In the genomic region with DNA sequence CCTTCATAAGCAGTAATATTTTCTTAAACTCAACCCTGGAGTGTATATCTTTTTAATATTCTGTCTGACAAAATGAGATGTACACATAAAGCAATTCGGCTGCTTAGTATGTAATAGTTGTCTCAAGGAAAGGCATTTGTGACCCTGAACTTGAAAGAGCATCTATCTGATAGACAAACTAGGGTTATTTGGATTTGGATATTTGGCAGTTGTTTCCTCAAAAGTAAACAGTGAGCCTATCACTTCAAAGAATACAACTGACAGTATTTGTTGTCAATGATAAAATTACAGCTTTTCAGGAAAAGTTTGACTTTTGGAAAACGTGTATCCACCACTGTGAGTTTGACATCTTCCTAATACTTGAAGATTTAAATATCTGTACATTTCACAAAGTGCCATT, we compare ENCODE assay signal across 26 cellular contexts.
"Had no signal": no experiment of that assay in that cellular context is flagged by ENCODE, and none has a peak within 500 bp of the region (broad histone marks: within the 10 kb centered on the region; RNA-seq: fewer than 3 reads in every experiment).

No MANE protein-coding gene starts in this region.

- ATAC-seq: stimulated activated effector memory CD8-positive, alpha-beta T cell treated with anti-CD3 and anti-CD28 coated beads, Interleukin-12 subunit alpha, Interleukin-12 subunit beta, amount 100 ng/mL, for 72 hours; stimulated activated memory B cell treated with anti-CD40 and anti-IgM and Interleukin-4, amounts not matched to agents 10 μg/mL and 1 μg/mL and 100 μg/mL, for 72 hours; stimulated activated naive B cell treated with anti-CD40 and anti-IgM and Interleukin-4, amounts not matched to agents 10 μg/mL and 1 μg/mL and 100 μg/mL, for 72 hours; stimulated activated naive CD8-positive, alpha-beta T cell treated with anti-CD3 and anti-CD28 coated beads, Interleukin-15, amount 100 ng/mL, for 72 hours; stimulated activated naive CD8-positive, alpha-beta T cell treated with anti-CD3 and anti-CD28 coated beads, Interleukin-15, Interleukin-2, amounts not matched to agents 100 U/mL and 50 U/mL, for 24 hours; upper lobe of right lung had no signal

- H3K4me3 ChIP-seq: stomach, suprapubic skin, testis, thoracic aorta, thyroid gland, tibial artery, tibial nerve, transverse colon, upper lobe of left lung, upper lobe of right lung, uterus, vagina had no signal

- H3K27ac ChIP-seq: stomach, suprapubic skin, testis, thoracic aorta, thyroid gland, tibial artery, tibial nerve, transverse colon, upper lobe of left lung, upper lobe of right lung, uterus, vagina had no signal

- H3K36me3 ChIP-seq: stomach, suprapubic skin, thoracic aorta, thyroid gland, tibial nerve, upper lobe of right lung, uterus had no signal

- H3K27me3 ChIP-seq: stomach, suprapubic skin, testis, thyroid gland, tibial artery, tibial nerve, transverse colon, upper lobe of left lung, upper lobe of right lung, uterus, vagina had no signal

- H3K9me3 ChIP-seq: stomach, suprapubic skin, testis, thoracic aorta, thyroid gland, tibial artery, tibial nerve, transverse colon, upper lobe of left lung, upper lobe of right lung, uterus, vagina had no signal

- DNase-seq: stimulated activated CD4-positive, alpha-beta T cell treated with anti-CD3 and anti-CD28 coated beads, Interleukin-2, amount 100 ng/mL, for 48 hours; stimulated activated CD4-positive, alpha-beta T cell treated with anti-CD3 and anti-CD28 coated beads, Interleukin-4, amount 100 ng/mL, for 1 hour; stimulated activated CD4-positive, alpha-beta T cell treated with anti-CD3 and anti-CD28 coated beads, Interleukin-4, amount 100 ng/mL, for 24 hours; stimulated activated CD4-positive, alpha-beta T cell treated with anti-CD3 and anti-CD28 coated beads, Interleukin-4, amount 100 ng/mL, for 4 hours; stimulated activated CD8-positive, alpha-beta memory T cell treated with anti-CD3 and anti-CD28 coated beads, Interleukin-4, amount 100 ng/mL, for 48 hours; stimulated activated naive B cell treated with anti-CD40 and anti-IgM and Interleukin-4, amounts not matched to agents 10 μg/mL and 1 μg/mL and 100 μg/mL, for 72 hours; stimulated activated naive CD4-positive, alpha-beta T cell; stimulated activated naive CD4-positive, alpha-beta T cell treated with Interleukin-2 at 50 U/mL for 16 hours; stimulated activated naive CD8-positive, alpha-beta T cell treated with anti-CD3 and anti-CD28 coated beads, Interleukin-15, amount 100 ng/mL, for 72 hours; stimulated activated naive CD8-positive, alpha-beta T cell treated with anti-CD3 and anti-CD28 coated beads, Interleukin-15, Interleukin-2, amounts not matched to agents 100 U/mL and 50 U/mL, for 24 hours; stomach; substantia nigra; testis; thyroid gland; tibial artery; transverse colon; trophoblast cell; upper lobe of left lung; upper lobe of right lung; uterus had no signal

- H3K4me1 ChIP-seq: suprapubic skin, testis, thyroid gland, tibial nerve, upper lobe of right lung, vagina had no signal
